In genomic region chr10:37896436-37896835, GRCh38 we compare ENCODE assay signal across 16 cellular contexts. TPM values are rescaled to one million over a fixed set of nuclear protein-coding genes. Genes with fewer than 3 reads are reported as not detected.
A peak's percentile ranks its signal among the peaks of the same experiment; 100 is the strongest.
DNase-seq lines count a peak whose midpoint lies in the region; ATAC-seq and TF ChIP-seq lines count a peak whose summit lies in the region.
"Had no signal": no experiment of that assay in that cellular context is flagged by ENCODE, and none has a peak within 500 bp of the region (broad histone marks: within the 10 kb centered on the region; RNA-seq: fewer than 3 reads in every experiment).

No MANE protein-coding gene starts in this region.

- CTCF ChIA-PET in HEK293 (lab: Yijun Ruan, JAX) = no interaction called here

- H3K9me3 ChIP-seq in HEK293 (ENCODE audit: control insufficient read depth, insufficient read depth, low read depth, low read length) (no peaks in the 10 kb centered on the region), adipocyte (ENCODE audit: control insufficient read depth, low read length) (peaks cover 39% of the 10 kb centered on the region), iPS-20b (ENCODE audit: insufficient read depth, low read depth, low read length) (peaks cover 47% of the 10 kb centered on the region), colonic mucosa (no peaks in the 10 kb centered on the region)

- no peaks in the 10 kb centered on the region for H3K4me1 ChIP-seq in HEK293 (ENCODE audit: control insufficient read depth, insufficient read depth, low read length)
- no peaks in the 10 kb centered on the region for H3K4me1 ChIP-seq in adipocyte (ENCODE audit: control insufficient read depth, insufficient read depth, low read length)
- H3K4me1 ChIP-seq in iPS-20b (ENCODE audit: insufficient read depth, low read length) = no peaks in the 10 kb centered on the region
- no peaks in the 10 kb centered on the region for H3K4me1 ChIP-seq in colonic mucosa
- H3K4me1 ChIP-seq: BLaER1 treated with 17β-estradiol and CSF1 and Interleukin-3, amounts not matched to agents 10 nM and 100 nM had no signal

- no peaks in the 10 kb centered on the region for H3K27me3 ChIP-seq in adipocyte (replicated peaks; ENCODE audit: control insufficient read depth, insufficient read depth, low read length)
- no peaks in the 10 kb centered on the region for H3K27me3 ChIP-seq in iPS-20b (ENCODE audit: insufficient read depth, low read length)
- H3K27me3 ChIP-seq in colonic mucosa = no peaks in the 10 kb centered on the region
- H3K27me3 ChIP-seq: BLaER1 treated with 17β-estradiol and CSF1 and Interleukin-3, amounts not matched to agents 10 nM and 100 nM had no signal

- H3K4me3 ChIP-seq in HEK293 (ENCODE audit: low read depth, low read length) (no peak overlapping the region), adipocyte (ENCODE audit: low read length) (peak overlapping the region; percentile 36), iPS-20b (ENCODE audit: low read length) (peak overlapping the region; percentile 26; the same call in 1 of the 2 replicates), colonic mucosa (no peak overlapping the region)

- no peak overlapping the region for H3K9ac ChIP-seq in adipocyte (ENCODE audit: low read length)
- no peak overlapping the region for H3K9ac ChIP-seq in iPS-20b (ENCODE audit: low read depth, low read length)
- no peak overlapping the region for H3K9ac ChIP-seq in colonic mucosa (ENCODE audit: low read depth in 2 of 2, low read length in 2 of 2)
- H3K9ac ChIP-seq: BLaER1 treated with 17β-estradiol and CSF1 and Interleukin-3, amounts not matched to agents 10 nM and 100 nM had no signal

- H3K36me3 ChIP-seq in HEK293 (ENCODE audit: control insufficient read depth in 2 of 2, insufficient read depth in 1 of 2, low read length in 2 of 2) (no peaks in the 10 kb centered on the region), adipocyte (ENCODE audit: control insufficient read depth, insufficient read depth, low read length, severe bottlenecking) (no peaks in the 10 kb centered on the region), iPS-20b (ENCODE audit: insufficient read depth, low read depth, low read length) (no peaks in the 10 kb centered on the region), colonic mucosa (no peaks in the 10 kb centered on the region)
- H3K36me3 ChIP-seq: BLaER1 treated with 17β-estradiol and CSF1 and Interleukin-3, amounts not matched to agents 10 nM and 100 nM had no signal

- no peak for TF ChIP-seq CTCF in HEK293 (tag by site-specific recombination; IDR thresholded peaks at IDR 0.05)
- TF ChIP-seq CTCF in colonic mucosa (IDR thresholded peaks at IDR 0.05) = no peak

- intact Hi-C loops in colonic mucosa (cut with DNase I) = no loop called here

- POLR2A ChIA-PET in HEK293 (lab: Yijun Ruan, JAX) = no interaction called here

- H3K27ac ChIP-seq in HEK293 (ENCODE audit: extremely low read depth, low read depth, low read length) (no peak overlapping the region), iPS-20b (ENCODE audit: low read length) (no peak overlapping the region), colonic mucosa (no peak overlapping the region)
- H3K27ac ChIP-seq: BLaER1 treated with 17β-estradiol and CSF1 and Interleukin-3, amounts not matched to agents 10 nM and 100 nM had no signal

- ATAC-seq in HG03442 (IDR thresholded peaks at IDR 0.05; ENCODE audit: unreplicated experiment) = no peak
- ATAC-seq: HCT116 had no signal

- DNase-seq in adipocyte (ENCODE audit: low read depth) (no peak), nucleus accumbens (lab: John Stamatoyannopoulos, UW) (no peak), NCI-H1694 treated with DMSO at 0.1 percent for 48 hours (lab: John Stamatoyannopoulos, UW) (no peak), colonic mucosa (no peak)
- DNase-seq: CD8-positive, alpha-beta memory T cell; COR-L47; DMS153; DMS79; GDM1; GOT3; H7 had no signal

TF ChIP-seq in HEK293, 187 proteins besides CTCF, POLR2A, EP300 and RAD21:
- peak; percentile 94 for TF ChIP-seq SETDB1 (IDR thresholded peaks at IDR 0.05; ENCODE audit: insufficient read length, low read length)
- TF ChIP-seq ZNF654 (tag by site-specific recombination; IDR thresholded peaks at IDR 0.05; ENCODE audit: low read depth) = no peak

RNA-seq across cellular contexts. Expression of gene ZNF248, which starts 39.0 kb away (rescaled TPM):
- total RNA-seq in colonic mucosa = 1 to 10 TPM; 7.5 to 8.2 TPM
- total RNA-seq: H7 had no signal

Comparison
In these comparisons a context has a peak if more than half of its experiments do, and no peak if none do; other contexts are left out.
1. H3K4me3 ChIP-seq: peak in adipocyte (single experiment) and iPS-20b (single experiment); none in HEK293 (single experiment) and colonic mucosa (single experiment).